8 cellular contexts compared by ENCODE assay signal in the genomic region with DNA sequence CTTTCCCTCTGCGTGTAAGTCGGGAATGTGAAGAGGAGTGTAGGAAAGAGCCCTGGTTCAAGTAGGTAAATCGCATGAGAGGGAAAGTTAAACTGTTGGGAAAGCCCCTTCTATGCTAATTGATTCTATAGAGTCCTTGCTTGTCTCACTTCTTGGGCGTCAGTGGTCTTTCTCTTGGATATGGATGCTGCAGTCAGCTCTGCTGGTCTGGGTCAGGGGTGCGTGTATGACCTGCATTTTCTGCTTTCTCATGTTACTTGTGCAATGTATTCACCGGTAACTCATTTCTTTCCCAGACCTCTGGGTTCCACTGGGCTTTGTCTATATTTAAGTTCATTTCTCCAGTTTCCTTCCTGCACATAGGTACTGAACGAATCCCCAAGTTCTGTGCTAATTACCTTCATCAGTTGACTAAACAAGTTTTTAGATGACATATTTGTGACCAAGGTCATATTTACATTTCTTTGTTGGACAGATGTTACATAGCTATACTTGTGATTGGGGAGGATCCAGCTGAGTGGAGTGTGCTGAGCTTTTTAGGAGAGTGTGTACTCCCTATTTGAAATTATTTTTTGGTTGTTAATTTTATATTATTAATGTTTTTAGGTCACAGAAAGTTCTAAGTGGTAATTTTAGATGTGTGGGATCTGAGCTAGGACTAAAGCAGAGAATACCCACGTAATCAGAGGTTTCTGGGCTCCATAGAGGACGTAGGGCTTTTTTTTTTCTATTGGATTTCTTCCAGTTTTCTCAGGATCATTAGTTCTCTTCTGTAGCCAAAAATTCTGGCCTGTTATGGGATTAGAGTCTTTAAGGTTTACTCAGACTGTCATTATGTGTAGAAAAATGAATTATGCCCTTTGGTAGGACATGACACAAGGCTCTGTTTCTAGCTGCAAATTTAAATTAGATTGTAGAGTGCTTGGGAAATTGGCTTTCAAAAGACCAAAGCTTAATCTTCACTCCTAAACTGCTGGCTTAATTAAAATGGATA. TPM values are rescaled to one million over a fixed set of nuclear protein-coding genes. Genes with fewer than 3 reads are reported as not detected.
DNase-seq lines count a peak whose midpoint lies in the region; ATAC-seq and TF ChIP-seq lines count a peak whose summit lies in the region.

No MANE protein-coding gene starts in this region.

- peaks cover 57% of the 10 kb centered on the region for H3K4me1 ChIP-seq in HUES64 (ENCODE audit: insufficient read depth, low read length)

- H3K4me3 Mint-ChIP-seq in neural crest cell, result peak overlapping the region; percentile 96

- H3K27me3 Mint-ChIP-seq in neural crest cell (ENCODE audit: low read depth), result peaks cover 13% of the 10 kb centered on the region

- peaks cover 6% of the 10 kb centered on the region for H3K36me3 Mint-ChIP-seq in neural crest cell (ENCODE audit: low read depth)

- DNase-seq in Daoy (ENCODE audit: low read depth), result peak; percentile 50
- peak; percentile 22 for DNase-seq in UCSD-AML1 (lab: John Stamatoyannopoulos, UW; ENCODE audit: unreplicated experiment)
- DNase-seq in epithelial cell of proximal tubule (ENCODE audit: low read depth), result no peak
- DNase-seq in neural crest cell (ENCODE audit: low read depth, low spot score), result no peak
- no peak for DNase-seq in AG08396 (ENCODE audit: low spot score)

- peak overlapping the region; percentile 99 for H3K27ac Mint-ChIP-seq in neural crest cell (ENCODE audit: unreplicated experiment)

- peaks cover 15% of the 10 kb centered on the region for H3K36me3 ChIP-seq in HUES64 (ENCODE audit: insufficient read depth, low read length)

- H3K27me3 ChIP-seq in HUES64 (ENCODE audit: insufficient read depth, low read length), result no peaks in the 10 kb centered on the region

- H3K27ac ChIP-seq in HUES64 (ENCODE audit: low read depth, low read length), result peak overlapping the region; percentile 99

- no peaks in the 10 kb centered on the region for H3K9me3 Mint-ChIP-seq in neural crest cell

- WGBS in HUES64, result 4% methylated on average over 9 of the region's 9 CpGs

- H3K4me1 Mint-ChIP-seq in neural crest cell, result peaks cover 77% of the 10 kb centered on the region

- H3K9me3 ChIP-seq in HUES64 (ENCODE audit: insufficient read depth, low read depth, low read length), result no peaks in the 10 kb centered on the region

- ATAC-seq in GM18858 (IDR thresholded peaks at IDR 0.05; ENCODE audit: unreplicated experiment) (no peak), GM21825 (IDR thresholded peaks at IDR 0.05; ENCODE audit: unreplicated experiment) (no peak)

- TF ChIP-seq CTCF in epithelial cell of proximal tubule (conservative IDR thresholded peaks at IDR 0.05; ENCODE audit: low read depth, low read length) (no peak), neural crest cell (conservative IDR thresholded peaks at IDR 0.05) (no peak)

- peak overlapping the region; percentile 99 for H3K9ac ChIP-seq in HUES64 (ENCODE audit: low read depth, low read length)

- H3K4me3 ChIP-seq in HUES64 (ENCODE audit: low read length) (peak overlapping the region; percentile 98), epithelial cell of proximal tubule (ENCODE audit: low read depth, low read length) (peak overlapping the region; percentile 92)

RNA-seq across cellular contexts. Expression of a gene that starts 1.6 kb away (rescaled TPM):
- total RNA-seq in Daoy (2014; rRNA removed; shearing (Covaris generic)), result 24.5 TPM in 2 replicates
- polyA plus RNA-seq in HUES64 (2013, experiment 1 of 2), result 111 TPM
- polyA plus RNA-seq in HUES64 (2013, experiment 2 of 2), result 141 TPM
- total RNA-seq in epithelial cell of proximal tubule (33.0 and 41.1 TPM in 2 replicates), neural crest cell (198 and 206 TPM in 2 replicates)

RNA-seq across cellular contexts. Expression of a gene that starts 36.2 kb away (rescaled TPM):
- 65.4 and 67.9 TPM in 2 replicates for total RNA-seq in Daoy (2014; rRNA removed; shearing (Covaris generic))
- polyA plus RNA-seq in HUES64 (2013, experiment 1 of 2), result 54.2 TPM
- polyA plus RNA-seq in HUES64 (2013, experiment 2 of 2), result 76.2 TPM
- total RNA-seq in epithelial cell of proximal tubule (40.8 and 43.9 TPM in 2 replicates), neural crest cell (56.9 and 61.0 TPM in 2 replicates)

Comparison
In these comparisons a context has a peak if more than half of its experiments do, and no peak if none do; other contexts are left out.
1. DNase-seq: peak in Daoy (single experiment) and UCSD-AML1 (single experiment); none in epithelial cell of proximal tubule (single experiment), neural crest cell (single experiment) and AG08396 (single experiment).